ENCODE assay signal across 1 cellular context in genomic region chr7:87715511-87715910, GRCh38.
A peak's percentile ranks its signal among the peaks of the same experiment; 100 is the strongest.
TF ChIP-seq lines count a peak whose summit lies in the region.

No MANE protein-coding gene starts in this region.

TF ChIP-seq in HepG2, 621 proteins besides CTCF, POLR2A, EP300 and RAD21 (continued from another document):
- no peak for TF ChIP-seq ZNF543 (CRISPR knock-in tag; IDR thresholded peaks at IDR 0.05)
- TF ChIP-seq MIXL1 (CRISPR knock-in tag; IDR thresholded peaks at IDR 0.05): 0 out of 2 replicates have a peak, but pooled peaks have one; percentile 15
- TF ChIP-seq TRIM22 (IDR thresholded peaks at IDR 0.05): no peak
- no peak for TF ChIP-seq MTERF4 (CRISPR knock-in tag; IDR thresholded peaks at IDR 0.05)
- TF ChIP-seq SMAD1 (CRISPR knock-in tag; IDR thresholded peaks at IDR 0.05; ENCODE audit: borderline replicate concordance, low read depth): no peak
- no peak for TF ChIP-seq ZNF775 (CRISPR knock-in tag; IDR thresholded peaks at IDR 0.05; ENCODE audit: borderline replicate concordance)
- peak; percentile 63; the same call in 1 of the 2 replicates for TF ChIP-seq KAT2B (IDR thresholded peaks at IDR 0.05; ENCODE audit: borderline replicate concordance, low read depth, low read length)
- TF ChIP-seq ZMYM3 (CRISPR knock-in tag; IDR thresholded peaks at IDR 0.05): no peak
- TF ChIP-seq ZNF704 (CRISPR knock-in tag; IDR thresholded peaks at IDR 0.05; ENCODE audit: borderline replicate concordance): no peak
- TF ChIP-seq XRCC5 (optimal IDR thresholded peaks at IDR 0.05; ENCODE audit: low read length): no peak
- TF ChIP-seq MLLT10 (CRISPR knock-in tag; IDR thresholded peaks at IDR 0.05): no peak
- no peak for TF ChIP-seq SALL2 (CRISPR knock-in tag; IDR thresholded peaks at IDR 0.05)
- no peak for TF ChIP-seq HOXA5 (CRISPR knock-in tag; IDR thresholded peaks at IDR 0.05)
- TF ChIP-seq ZNF367 (CRISPR knock-in tag; IDR thresholded peaks at IDR 0.05; ENCODE audit: borderline replicate concordance): no peak
TF ChIP-seq in HepG2: peak in this region for 3.
